ENCODE assay signal across 17 cellular contexts in genomic region chr18:8253943-8254342, GRCh38.
DNase-seq lines count a peak whose midpoint lies in the region; ATAC-seq and TF ChIP-seq lines count a peak whose summit lies in the region.
"Had no signal": no experiment of that assay in that cellular context is flagged by ENCODE, and none has a peak within 500 bp of the region (broad histone marks: within the 10 kb centered on the region; RNA-seq: fewer than 3 reads in every experiment).

No MANE protein-coding gene starts in this region.

- H3F3A ChIP-seq in SK-N-SH (replicated peaks; ENCODE audit: insufficient read depth) = no peaks in the 10 kb centered on the region

- H3K79me2 ChIP-seq in SK-N-SH (ENCODE audit: insufficient read depth) = no peaks in the 10 kb centered on the region

- CTCF ChIA-PET in SK-N-SH (lab: Yijun Ruan, JAX) = interaction anchor here (0.8 kb wide), 1 partner anchor 687 kb away, joined by 3 read pairs; no protein-coding TSS in a partner anchor

- H3K9me2 ChIP-seq in SK-N-SH = no peaks in the 10 kb centered on the region

- H3K4me3 ChIP-seq in BE2C (ENCODE audit: low read depth, low read length) = no peak overlapping the region
- H3K4me3 ChIP-seq in SK-N-SH (ENCODE audit: low read depth in 2 of 2, low read length in 1 of 2) = no peak overlapping the region

- H3K4me1 ChIP-seq in BE2C = peaks cover 12% of the 10 kb centered on the region
- peaks cover 0 to 57% of the 10 kb centered on the region in 2 experiments; a peak in 2 of 4 replicates for H3K4me1 ChIP-seq in SK-N-SH (ENCODE audit: control insufficient read depth in 1 of 2, insufficient read depth in 2 of 2, low read depth in 1 of 2, low read length in 1 of 2)

- 36% methylated on average over 1 of the region's 1 CpG for WGBS in SK-N-SH (ENCODE audit: low lambda C conversion rate)

- H3K4me2 ChIP-seq in SK-N-SH = no peak overlapping the region

- peak; percentile 57 for DNase-seq in BE2C
- DNase-seq in COR-L47 (lab: John Stamatoyannopoulos, UW) = peak; percentile 24
- DNase-seq in SK-N-SH = peak; percentile 74
- peak; percentile 81 for DNase-seq in myocyte (ENCODE audit: low read depth)
- no peak for DNase-seq in HPDE6-E6E7 (ENCODE audit: extremely low spot score)
- DNase-seq: GDM1, GOT3, MM.1S, NCI-H1092, NCI-H1436 treated with DMSO at 0.1 percent for 48 hours, NCI-H2081 treated with DMSO at 0.1 percent for 48 hours, NCI-H446 treated with DMSO at 0.1 percent for 48 hours, T-helper 1 cell had no signal

- POLR2A ChIA-PET in SK-N-SH (lab: Yijun Ruan, JAX) = no interaction called here

- H3K9me3 ChIP-seq in BE2C = no peaks in the 10 kb centered on the region
- H3K9me3 ChIP-seq in SK-N-SH = no peaks in the 10 kb centered on the region

- no peaks in the 10 kb centered on the region for H3K36me3 ChIP-seq in BE2C
- H3K36me3 ChIP-seq in SK-N-SH (replicated peaks in 1 of 2; ENCODE audit: control insufficient read depth in 1 of 2, insufficient read depth in 2 of 2, low read length in 1 of 2) = no peaks in the 10 kb centered on the region

- H3K27ac ChIP-seq in SK-N-SH (ENCODE audit: low read depth in 2 of 2, low read length in 1 of 2) = peak overlapping the region in 1 of 2 experiments; percentile 97; a peak in 2 of 4 replicates

- no peaks in the 10 kb centered on the region for H3K27me3 ChIP-seq in BE2C
- H3K27me3 ChIP-seq in SK-N-SH (ENCODE audit: insufficient read depth) = no peaks in the 10 kb centered on the region

- TF ChIP-seq EP300 in SK-N-SH (IDR thresholded peaks at IDR 0.05; ENCODE audit: borderline replicate concordance in 1 of 2, low read depth in 1 of 2, low read length in 1 of 2) = peak in 1 of 2 experiments; percentile 100; a peak in 2 of 4 replicates

- H2AFZ ChIP-seq in SK-N-SH (ENCODE audit: low read depth) = no peak overlapping the region

- TF ChIP-seq CTCF in BE2C (IDR thresholded peaks at IDR 0.05; ENCODE audit: low read depth, low read length) (no peak), SK-N-SH (IDR thresholded peaks at IDR 0.05) (no peak)

- no peaks in the 10 kb centered on the region for H4K20me1 ChIP-seq in SK-N-SH (ENCODE audit: insufficient read depth)

- TF ChIP-seq RAD21 in SK-N-SH (IDR thresholded peaks at IDR 0.05; ENCODE audit: low read length) = peak; percentile 44; the same call in 1 of the 2 replicates

- H3K9ac ChIP-seq in SK-N-SH = no peak overlapping the region

- ATAC-seq in GM21529 (IDR thresholded peaks at IDR 0.05; ENCODE audit: unreplicated experiment) (no peak), HG02973 (IDR thresholded peaks at IDR 0.05; ENCODE audit: unreplicated experiment) (no peak)
- ATAC-seq: HCT116, Panc1 had no signal

TF ChIP-seq in SK-N-SH, 30 proteins besides CTCF, POLR2A, EP300 and RAD21:
- TF ChIP-seq SMC3 (IDR thresholded peaks at IDR 0.05; ENCODE audit: low read depth, low read length) = no peak; the same call in 1 of the 2 replicates
- TF ChIP-seq RCOR1 (IDR thresholded peaks at IDR 0.05; ENCODE audit: low read length) = peak; percentile 95
- TF ChIP-seq CHD2 (IDR thresholded peaks at IDR 0.05; ENCODE audit: low read length, partially characterized antibody) = peak; percentile 90
- TF ChIP-seq JUND (IDR thresholded peaks at IDR 0.05) = no peak
- TF ChIP-seq MXI1 (IDR thresholded peaks at IDR 0.05; ENCODE audit: low read depth, low read length) = peak; percentile 96
- TF ChIP-seq NFIC (IDR thresholded peaks at IDR 0.05; ENCODE audit: borderline replicate concordance) = no peak
- no peak for TF ChIP-seq NRF1 (IDR thresholded peaks at IDR 0.05; ENCODE audit: low read depth, low read length)
- TF ChIP-seq GATA2 (CRISPR knock-in tag; IDR thresholded peaks at IDR 0.05) = peak; percentile 93
- peak; percentile 38; the same call in 1 of the 2 replicates for TF ChIP-seq TEAD4 (IDR thresholded peaks at IDR 0.05; ENCODE audit: borderline replicate concordance, insufficient read depth)
- peak; percentile 80 for TF ChIP-seq TCF12 (IDR thresholded peaks at IDR 0.05)
- TF ChIP-seq, protein P1, sequence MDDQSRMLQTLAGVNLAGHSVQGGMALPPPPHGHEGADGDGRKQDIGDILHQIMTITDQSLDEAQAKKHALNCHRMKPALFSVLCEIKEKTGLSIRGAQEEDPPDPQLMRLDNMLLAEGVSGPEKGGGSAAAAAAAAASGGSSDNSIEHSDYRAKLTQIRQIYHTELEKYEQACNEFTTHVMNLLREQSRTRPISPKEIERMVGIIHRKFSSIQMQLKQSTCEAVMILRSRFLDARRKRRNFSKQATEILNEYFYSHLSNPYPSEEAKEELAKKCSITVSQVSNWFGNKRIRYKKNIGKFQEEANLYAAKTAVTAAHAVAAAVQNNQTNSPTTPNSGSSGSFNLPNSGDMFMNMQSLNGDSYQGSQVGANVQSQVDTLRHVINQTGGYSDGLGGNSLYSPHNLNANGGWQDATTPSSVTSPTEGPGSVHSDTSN (IDR thresholded peaks at IDR 0.05) = 0 out of 2 replicates have a peak, but pooled peaks have one; percentile 31
- TF ChIP-seq, protein P2, sequence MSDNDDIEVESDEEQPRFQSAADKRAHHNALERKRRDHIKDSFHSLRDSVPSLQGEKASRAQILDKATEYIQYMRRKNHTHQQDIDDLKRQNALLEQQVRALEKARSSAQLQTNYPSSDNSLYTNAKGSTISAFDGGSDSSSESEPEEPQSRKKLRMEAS (IDR thresholded peaks at IDR 0.05; ENCODE audit: low read depth) = no peak
- TF ChIP-seq FOXJ3 (CRISPR knock-in tag; IDR thresholded peaks at IDR 0.05) = peak; percentile 99
- TF ChIP-seq RFX5 (IDR thresholded peaks at IDR 0.05; ENCODE audit: low read length) = 0 out of 2 replicates have a peak, but pooled peaks have one; percentile 7
- peak; percentile 49; the same call in 1 of the 2 replicates for TF ChIP-seq POLR2AphosphoS5 (IDR thresholded peaks at IDR 0.05; ENCODE audit: low read depth, low read length)
